1 cellular context compared by ENCODE assay signal in the genomic region with DNA sequence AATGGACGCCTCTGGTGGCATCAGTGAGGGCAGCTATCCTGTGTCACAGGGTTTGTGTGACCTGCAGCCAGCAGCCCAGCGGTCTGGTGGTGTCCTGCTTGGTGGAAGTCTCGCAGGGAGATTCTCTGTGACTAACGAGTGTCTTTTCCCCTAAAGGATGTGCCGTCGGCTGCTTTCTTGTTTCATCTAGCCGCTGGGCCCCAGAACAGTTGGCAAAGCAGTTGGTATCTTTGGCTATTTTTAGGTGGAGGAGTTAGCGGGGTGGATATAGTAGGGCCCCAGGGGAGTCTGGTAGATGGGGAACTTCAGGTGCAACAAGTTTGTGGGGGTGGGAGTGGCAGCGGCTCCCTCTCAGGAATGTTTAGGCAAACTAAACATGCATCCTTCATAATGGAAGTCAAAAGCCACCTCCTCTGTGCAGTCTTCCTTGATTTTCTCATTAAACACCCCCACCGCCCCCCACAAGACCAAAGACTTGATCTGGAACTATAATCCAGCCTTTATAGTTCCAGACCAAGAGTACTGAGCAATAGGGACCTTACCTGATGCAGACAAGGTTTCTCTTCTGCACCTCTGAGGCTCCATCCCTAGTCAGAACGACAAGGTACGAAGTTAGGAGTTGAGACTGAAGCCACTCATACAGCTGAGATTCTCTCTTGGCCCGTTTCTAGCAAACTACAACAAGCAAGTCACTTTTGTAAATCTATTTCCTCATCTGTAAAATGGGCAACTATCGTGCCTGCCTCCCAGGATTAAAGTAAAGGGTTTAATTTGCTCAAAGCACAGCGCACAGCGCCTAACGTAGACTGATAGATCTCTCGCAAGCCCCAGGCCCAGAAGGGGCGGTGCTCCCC.
TF ChIP-seq lines count a peak whose summit lies in the region.

No MANE protein-coding gene starts in this region.

TF ChIP-seq in H1, 55 proteins besides CTCF, POLR2A, EP300 and RAD21:
- TF ChIP-seq HDAC2 (IDR thresholded peaks at IDR 0.05; ENCODE audit: borderline replicate concordance in 1 of 2, low read depth in 2 of 2, low read length in 2 of 2) (peak in 1 of 2 experiments; percentile 31; a peak in 1 of 4 replicates), YY1 (IDR thresholded peaks at IDR 0.05; ENCODE audit: low read depth, low read length) (no peak), TBP (IDR thresholded peaks at IDR 0.05; ENCODE audit: low read depth, low read length) (0 out of 2 replicates have a peak, but pooled peaks have one; percentile 23), KDM1A (IDR thresholded peaks at IDR 0.05; ENCODE audit: borderline replicate concordance, low read length) (peak; percentile 32; the same call in 1 of the 2 replicates)
